Comparison of ENCODE assay signal across 9 cellular contexts in genomic region chr13:94656766-94657165, GRCh38. TPM values are rescaled to one million over a fixed set of nuclear protein-coding genes. Genes with fewer than 3 reads are reported as not detected.
DNase-seq lines count a peak whose midpoint lies in the region; ATAC-seq and TF ChIP-seq lines count a peak whose summit lies in the region.
"Had no signal": no experiment of that assay in that cellular context is flagged by ENCODE, and none has a peak within 500 bp of the region (broad histone marks: within the 10 kb centered on the region; RNA-seq: fewer than 3 reads in every experiment).

No MANE protein-coding gene starts in this region.

- peak overlapping the region; percentile 78 for H3K4me2 ChIP-seq in PC-3 (ENCODE audit: low read length)

- POLR2A ChIA-PET in HEK293 (lab: Yijun Ruan, JAX), result interaction anchor here (0.6 to 0.7 kb wide), 2 partner anchors 61 to 731 kb away, joined by 3 to 4 read pairs; partner anchors contain the start of gene TGDS
- POLR2A ChIA-PET in PC-3 (lab: Charles Lee; ENCODE audit: unreplicated experiment), result interaction anchor here (0.6 to 0.7 kb wide), 3 partner anchors 458 to 1287 kb away, joined by 3 to 15 read pairs (median 14); no protein-coding TSS in a partner anchor

- no TSS peak for BruUV-seq in PC-3 (replicated peaks; lab: Mats Ljungman, UMichigan)

- H3K4me1 ChIP-seq in HEK293 (ENCODE audit: control insufficient read depth, insufficient read depth, low read length), result no peaks in the 10 kb centered on the region
- H3K4me1 ChIP-seq in PC-3 (ENCODE audit: insufficient read depth, low read length), result peaks cover 34% of the 10 kb centered on the region

- no peaks in the 10 kb centered on the region for H4K20me1 ChIP-seq in PC-3 (ENCODE audit: low read length)

- no peaks in the 10 kb centered on the region for H3K79me2 ChIP-seq in PC-3 (ENCODE audit: low read length)

- DNase-seq in PC-3, result peak; percentile 76
- peak; percentile 31 for DNase-seq in kidney glomerular epithelial cell (lab: John Stamatoyannopoulos, UW)
- DNase-seq in HuH-7 (ENCODE audit: low spot score), result no peak
- DNase-seq in NCI-H2196 (lab: John Stamatoyannopoulos, UW; ENCODE audit: unreplicated experiment), result no peak
- DNase-seq in UCSD-AML1 (lab: John Stamatoyannopoulos, UW; ENCODE audit: unreplicated experiment), result no peak
- DNase-seq in G401 (ENCODE audit: low spot score), result no peak

- H3F3A ChIP-seq in PC-3 (ENCODE audit: low read length, unreplicated experiment), result no peaks in the 10 kb centered on the region

- H3K4me3 ChIP-seq in HEK293 (ENCODE audit: low read depth, low read length) (no peak overlapping the region), PC-3 (ENCODE audit: low read length) (peak overlapping the region; percentile 34; the same call in 1 of the 2 replicates)
- H3K4me3 ChIP-seq: SK-N-MC had no signal

- H3K9me2 ChIP-seq in PC-3 (replicated peaks; ENCODE audit: low read length), result no peaks in the 10 kb centered on the region

- peak overlapping the region; percentile 66 for H3K9ac ChIP-seq in PC-3 (ENCODE audit: low read length)

- H3K9me3 ChIP-seq in HEK293 (ENCODE audit: control insufficient read depth, insufficient read depth, low read depth, low read length), result no peaks in the 10 kb centered on the region
- no peaks in the 10 kb centered on the region for H3K9me3 ChIP-seq in PC-3 (ENCODE audit: low read length)

- CTCF ChIA-PET in HEK293 (lab: Yijun Ruan, JAX), result interaction anchor here (0.6 to 0.7 kb wide), 2 partner anchors 39 to 461 kb away, joined by 3 to 4 read pairs; no protein-coding TSS in a partner anchor
- CTCF ChIA-PET in PC-3 (lab: Charles Lee), result interaction anchor here (0.6 to 1.0 kb wide), 5 partner anchors 36 to 499 kb away, joined by 3 to 12 read pairs (median 5); no protein-coding TSS in a partner anchor

- intact Hi-C loops in PC-3 (cut with micrococcal nuclease), result loop anchor here (1.0 to 2.0 kb wide), 2 partner anchors 15 to 56 kb away; partner anchors contain the start of gene SOX21

- H3K27ac ChIP-seq in HEK293 (ENCODE audit: extremely low read depth, low read depth, low read length), result no peak overlapping the region
- peak overlapping the region; percentile 93 for H3K27ac ChIP-seq in PC-3 (ENCODE audit: low read length)
- H3K27ac ChIP-seq: SK-N-MC had no signal

- ATAC-seq in GM18519 (IDR thresholded peaks at IDR 0.05; ENCODE audit: low FRiP score, unreplicated experiment) (peak; percentile 72), PC-3 (peak; percentile 80)

- in situ Hi-C loops in G401 (cut with HindIII; ENCODE audit: low sequenced_read_pairs), result no loop called here

- H3K27me3 ChIP-seq in PC-3 (ENCODE audit: low read length), result no peaks in the 10 kb centered on the region

- H2AFZ ChIP-seq in PC-3 (ENCODE audit: low read length), result no peak overlapping the region

- TF ChIP-seq CTCF in HEK293 (tag by site-specific recombination; IDR thresholded peaks at IDR 0.05) (no peak), PC-3 (conservative IDR thresholded peaks at IDR 0.05; ENCODE audit: low read depth, low read length) (no peak; the same call in 1 of the 2 replicates)

- H3K36me3 ChIP-seq in HEK293 (ENCODE audit: control insufficient read depth in 2 of 2, insufficient read depth in 1 of 2, low read length in 2 of 2) (no peaks in the 10 kb centered on the region), PC-3 (ENCODE audit: low read depth, low read length) (no peaks in the 10 kb centered on the region)

TF ChIP-seq in HEK293, 187 proteins besides CTCF, POLR2A, EP300 and RAD21:
- peak; percentile 46; the same call in 1 of the 2 replicates for TF ChIP-seq PRDM1 (tag by site-specific recombination; IDR thresholded peaks at IDR 0.05)
- TF ChIP-seq ZBTB17 (tag by site-specific recombination; IDR thresholded peaks at IDR 0.05), result 0 out of 2 replicates have a peak, but pooled peaks have one; percentile 28
- TF ChIP-seq ZBTB44 (tag by site-specific recombination; IDR thresholded peaks at IDR 0.05), result peak; percentile 82
- no peak for TF ChIP-seq ZNF837 (tag by site-specific recombination; IDR thresholded peaks at IDR 0.05)
- TF ChIP-seq PRDM6 (tag by site-specific recombination; IDR thresholded peaks at IDR 0.05), result peak; percentile 79
- TF ChIP-seq TRIM28 (IDR thresholded peaks at IDR 0.05; ENCODE audit: borderline replicate concordance, low read length), result peak; percentile 44; the same call in 1 of the 2 replicates
- no peak for TF ChIP-seq ZNF423 (tag by site-specific recombination; IDR thresholded peaks at IDR 0.05)
- TF ChIP-seq ZNF362 (tag by site-specific recombination; IDR thresholded peaks at IDR 0.05), result peak; percentile 90
- TF ChIP-seq ZNF558 (tag by site-specific recombination; IDR thresholded peaks at IDR 0.05), result 0 out of 2 replicates have a peak, but pooled peaks have one; percentile 11
- 0 out of 2 replicates have a peak, but pooled peaks have one; percentile 27 for TF ChIP-seq ZNF629 (tag by site-specific recombination; IDR thresholded peaks at IDR 0.05)

RNA-seq across cellular contexts. Expression of gene GPR180, which starts 55.1 kb away (rescaled TPM):
- 3.9 and 5.6 TPM in 2 replicates for total RNA-seq in PC-3 (2014; rRNA removed)
- total RNA-seq in G401 (2014; rRNA removed; shearing (Covaris generic)), result 5.2 and 7.9 TPM in 2 replicates

RNA-seq across cellular contexts. Expression of gene SOX21, which starts 55.6 kb away (rescaled TPM):
- 14.4 and 16.2 TPM in 2 replicates for total RNA-seq in PC-3 (2014; rRNA removed)
- not detected in 2 replicates for total RNA-seq in G401 (2014; rRNA removed; shearing (Covaris generic))

Comparison
In these comparisons a context has a peak if more than half of its experiments do, and no peak if none do; other contexts are left out.
1. DNase-seq: peak in PC-3 (single experiment) and kidney glomerular epithelial cell (single experiment); none in HuH-7 (single experiment), NCI-H2196 (single experiment), UCSD-AML1 (single experiment) and G401 (single experiment).
2. RNA of gene SOX21, which starts 55.6 kb away (total RNA-seq): 14.4 to 16.2 TPM in PC-3; not detected in G401; every median in the first group is over 10 times any median in the second.